1 cellular context compared by ENCODE assay signal in genomic region chr22:19579880-19580279, GRCh38.
A peak's percentile ranks its signal among the peaks of the same experiment; 100 is the strongest.
TF ChIP-seq lines count a peak whose summit lies in the region.

No MANE protein-coding gene starts in this region.

TF ChIP-seq in K562, 482 proteins besides CTCF, POLR2A, EP300 and RAD21 (continued from another document and continues in another):
- TF ChIP-seq ZNF318 (IDR thresholded peaks at IDR 0.05; ENCODE audit: borderline replicate concordance in 1 of 2, low read depth in 1 of 2): no peak
- no peak for TF ChIP-seq JUND (IDR thresholded peaks at IDR 0.05; ENCODE audit: borderline replicate concordance, low read depth, low read length)
- no peak for TF ChIP-seq JUND (tag; IDR thresholded peaks at IDR 0.05; ENCODE audit: borderline replicate concordance, low read depth, low read length)
- no peak for TF ChIP-seq ZKSCAN1 (IDR thresholded peaks at IDR 0.05; ENCODE audit: low read depth, low read length)
- TF ChIP-seq THAP12 (CRISPR knock-in tag; IDR thresholded peaks at IDR 0.05): 0 out of 2 replicates have a peak, but pooled peaks have one; percentile 57
- TF ChIP-seq NFRKB (IDR thresholded peaks at IDR 0.05; ENCODE audit: low read depth): no peak
- TF ChIP-seq ZNF253 (CRISPR knock-in tag; conservative IDR thresholded peaks at IDR 0.05): no peak
- no peak for TF ChIP-seq TCF7L2 (IDR thresholded peaks at IDR 0.05; ENCODE audit: low read depth, low read length)
- no peak for TF ChIP-seq STAT5A (IDR thresholded peaks at IDR 0.05; ENCODE audit: borderline replicate concordance, low read length)
- no peak for TF ChIP-seq HOXB6 (CRISPR knock-in tag; IDR thresholded peaks at IDR 0.05; ENCODE audit: borderline replicate concordance)
- no peak for TF ChIP-seq CGGBP1 (CRISPR knock-in tag; IDR thresholded peaks at IDR 0.05)
- no peak for TF ChIP-seq RFX7 (CRISPR knock-in tag; IDR thresholded peaks at IDR 0.05)
- TF ChIP-seq RNF219 (CRISPR knock-in tag; IDR thresholded peaks at IDR 0.05): no peak
- TF ChIP-seq ZNF217 (CRISPR knock-in tag; IDR thresholded peaks at IDR 0.05): no peak
- TF ChIP-seq DNMT1 (IDR thresholded peaks at IDR 0.05): no peak
- TF ChIP-seq AFF1 (IDR thresholded peaks at IDR 0.05; ENCODE audit: low read depth in 1 of 2, partially characterized antibody in 2 of 2): no peak
- no peak for TF ChIP-seq PREB (CRISPR knock-in tag; IDR thresholded peaks at IDR 0.05)
- no peak for TF ChIP-seq SAFB (IDR thresholded peaks at IDR 0.05; ENCODE audit: borderline replicate concordance, low read depth, low read length)
- no peak for TF ChIP-seq E2F1 (CRISPR knock-in tag; IDR thresholded peaks at IDR 0.05)
- TF ChIP-seq PCBP1 (IDR thresholded peaks at IDR 0.05; ENCODE audit: low read depth, low read length, poor library complexity, severe bottlenecking): no peak
- no peak for TF ChIP-seq POLR3G (IDR thresholded peaks at IDR 0.05; ENCODE audit: extremely low read depth, insufficient read length, insufficient replicate concordance)
- no peak for TF ChIP-seq ZNF766 (CRISPR knock-in tag; conservative IDR thresholded peaks at IDR 0.05)
- no peak for TF ChIP-seq ARNT (IDR thresholded peaks at IDR 0.05)
- no peak for TF ChIP-seq TBL1XR1 (IDR thresholded peaks at IDR 0.05; ENCODE audit: low read length in 2 of 2)
- TF ChIP-seq ZNF324 (CRISPR knock-in tag; IDR thresholded peaks at IDR 0.05): no peak
- TF ChIP-seq ZNF778 (CRISPR knock-in tag; IDR thresholded peaks at IDR 0.05): no peak
- no peak for TF ChIP-seq ZC3H8 (IDR thresholded peaks at IDR 0.05)
- no peak for TF ChIP-seq NFIX (CRISPR knock-in tag; IDR thresholded peaks at IDR 0.05; ENCODE audit: low read depth)
- TF ChIP-seq HDAC8 (tag; IDR thresholded peaks at IDR 0.05): no peak
- no peak for TF ChIP-seq ZNF398 (CRISPR knock-in tag; IDR thresholded peaks at IDR 0.05)
- no peak for TF ChIP-seq SP1 (CRISPR knock-in tag; IDR thresholded peaks at IDR 0.05)
- no peak for TF ChIP-seq ZNF696 (CRISPR knock-in tag; conservative IDR thresholded peaks at IDR 0.05)
- TF ChIP-seq RUNX1 (IDR thresholded peaks at IDR 0.05; ENCODE audit: low read depth): no peak
- TF ChIP-seq RHOXF2B (CRISPR knock-in tag; conservative IDR thresholded peaks at IDR 0.05): no peak
- TF ChIP-seq ZBTB1 (CRISPR knock-in tag; IDR thresholded peaks at IDR 0.05; ENCODE audit: borderline replicate concordance, low read depth): no peak
- no peak for TF ChIP-seq GMEB1 (CRISPR knock-in tag; IDR thresholded peaks at IDR 0.05)
